Comparison of ENCODE assay signal across 28 cellular contexts in the genomic region with DNA sequence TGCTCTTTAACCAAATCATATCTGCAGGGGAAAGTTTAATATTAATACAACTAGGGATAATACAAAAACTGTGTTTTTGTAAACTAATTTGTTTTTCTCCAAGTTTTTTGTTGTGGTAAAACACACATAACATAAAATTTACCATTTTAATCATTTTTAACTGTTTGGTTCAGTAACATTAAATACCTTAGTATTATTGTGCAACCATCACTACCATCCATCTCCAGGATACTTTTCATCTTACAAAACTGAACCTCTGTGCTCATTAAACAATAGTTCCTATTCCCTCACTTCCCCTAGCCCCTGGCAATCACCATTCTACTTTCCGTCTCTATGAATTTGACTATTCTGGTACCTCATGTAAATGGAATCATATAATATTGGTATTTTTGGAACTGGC.
"Had no signal": no experiment of that assay in that cellular context is flagged by ENCODE, and none has a peak within 500 bp of the region (broad histone marks: within the 10 kb centered on the region; RNA-seq: fewer than 3 reads in every experiment).

No MANE protein-coding gene starts in this region.

- DNase-seq: colonic mucosa; cortex of kidney; dermis blood vessel endothelial cell; dorsolateral prefrontal cortex; effector CD4-positive, alpha-beta T cell; effector CD8-positive, alpha-beta T cell; effector memory CD4-positive, alpha-beta T cell; effector memory CD8-positive, alpha-beta T cell; endodermal cell; erythroblast; esophagus squamous epithelium; foreskin fibroblast; foreskin keratinocyte; foreskin melanocyte; gastrocnemius medialis; glutamatergic neuron; head of caudate nucleus; heart left ventricle; heart right ventricle had no signal

- H3K4me3 ChIP-seq: colonic mucosa, coronary artery, dorsolateral prefrontal cortex, esophagus muscularis mucosa, esophagus squamous epithelium, gastrocnemius medialis, gastroesophageal sphincter, heart left ventricle, heart right ventricle had no signal

- H3K27me3 ChIP-seq: colonic mucosa, dorsolateral prefrontal cortex, esophagus muscularis mucosa, esophagus squamous epithelium, foreskin keratinocyte, gastrocnemius medialis, gastroesophageal sphincter, heart left ventricle had no signal

- H3K4me1 ChIP-seq: colonic mucosa, esophagus muscularis mucosa, esophagus squamous epithelium, foreskin keratinocyte, gastrocnemius medialis, gastroesophageal sphincter, heart left ventricle, heart right ventricle had no signal

- H3K9me3 ChIP-seq: colonic mucosa, esophagus muscularis mucosa, esophagus squamous epithelium, gastrocnemius medialis, gastroesophageal sphincter, heart left ventricle had no signal

- H3K36me3 ChIP-seq: colonic mucosa, esophagus muscularis mucosa, esophagus squamous epithelium, gastrocnemius medialis, gastroesophageal sphincter, heart left ventricle, heart right ventricle had no signal

- H3K27ac ChIP-seq: colonic mucosa, coronary artery, dorsolateral prefrontal cortex, epithelial cell of prostate, esophagus muscularis mucosa, esophagus squamous epithelium, foreskin keratinocyte, gastrocnemius medialis, gastroesophageal sphincter, heart left ventricle, heart right ventricle had no signal

- FAIRE-seq: colon, endometrium, endothelial cell of umbilical vein, frontal cortex had no signal

- ATAC-seq: effector memory CD8-positive, alpha-beta T cell; esophagus mucosa; foreskin keratinocyte; gastrocnemius medialis; gastroesophageal sphincter; heart left ventricle; heart right ventricle had no signal
